In the genomic region with DNA sequence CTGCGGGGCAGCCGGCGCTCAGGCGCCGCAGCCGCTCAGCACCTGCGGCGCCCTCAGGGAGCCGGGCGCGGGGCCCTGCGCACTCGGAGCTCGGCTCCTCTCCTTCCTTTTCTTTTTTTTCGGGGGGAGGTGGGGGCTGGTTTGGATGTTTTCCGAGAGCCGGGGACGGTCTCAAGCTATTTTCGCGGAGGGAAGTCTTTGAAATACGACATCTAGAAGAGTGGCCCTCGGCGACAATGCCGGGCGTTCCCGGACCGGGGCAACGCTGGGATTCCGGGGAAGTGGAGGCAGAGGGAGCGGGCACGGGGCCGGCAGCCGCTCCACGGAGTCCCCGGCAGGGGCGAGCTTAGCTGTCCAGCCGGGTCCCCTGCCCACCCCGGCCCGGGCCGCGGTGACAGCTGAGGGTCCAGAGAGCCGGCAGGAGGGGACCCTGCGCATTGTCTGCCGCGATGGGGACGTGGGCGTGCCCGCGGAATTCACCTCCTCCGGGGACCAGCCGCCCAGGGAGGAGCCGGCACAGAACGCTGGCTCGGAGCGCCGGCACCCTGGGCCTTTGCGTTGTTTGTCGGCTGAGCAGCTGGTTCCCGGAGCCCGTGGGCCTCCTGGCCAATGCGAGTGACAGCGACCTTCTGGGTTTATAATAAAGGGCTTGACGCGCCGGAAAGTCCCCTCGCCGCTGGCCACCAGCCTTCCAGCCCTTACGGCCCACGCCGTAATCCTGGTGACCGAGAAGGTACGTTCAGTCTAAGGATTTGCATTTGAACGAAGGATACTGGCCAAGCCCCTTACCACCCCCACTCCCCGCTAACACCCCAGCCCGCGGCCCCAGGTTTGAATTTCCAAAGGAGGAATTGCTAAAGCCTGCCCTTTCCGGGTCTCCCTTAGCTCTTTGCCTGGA, we compare ENCODE assay signal across 9 cellular contexts. TPM values are rescaled to one million over a fixed set of nuclear protein-coding genes. Genes with fewer than 3 reads are reported as not detected.
DNase-seq lines count a peak whose midpoint lies in the region; ATAC-seq, FAIRE-seq and TF ChIP-seq lines count a peak whose summit lies in the region.
"Had no signal": no experiment of that assay in that cellular context is flagged by ENCODE, and none has a peak within 500 bp of the region (broad histone marks: within the 10 kb centered on the region; RNA-seq: fewer than 3 reads in every experiment).

No MANE protein-coding gene starts in this region.

- no peaks in the 10 kb centered on the region for H3K36me3 ChIP-seq in hepatocyte (replicated peaks; ENCODE audit: insufficient read depth, low read depth)

- WGBS in hepatocyte (ENCODE audit: low lambda C conversion rate, missing lambda C conversion rate): 1% methylated on average over 61 of the region's 77 CpGs

- peaks cover 42% of the 10 kb centered on the region for H3K79me2 ChIP-seq in hepatocyte

- peaks cover 35% of the 10 kb centered on the region for H3K4me1 Mint-ChIP-seq in activated naive CD8-positive, alpha-beta T cell (ENCODE audit: low read depth)

- peak overlapping the region; percentile 97 for H3K4me2 ChIP-seq in hepatocyte

- H3K9me3 Mint-ChIP-seq in activated naive CD8-positive, alpha-beta T cell (ENCODE audit: low read depth): no peaks in the 10 kb centered on the region

- H4K20me1 ChIP-seq in hepatocyte (ENCODE audit: insufficient read depth, poor library complexity, severe bottlenecking): no peaks in the 10 kb centered on the region

- H3K4me3 ChIP-seq in hepatocyte (peak overlapping the region; percentile 76), skin epidermis (peak overlapping the region; percentile 56 to 88 (median 67))

- no peaks in the 10 kb centered on the region for H3K27me3 Mint-ChIP-seq in activated naive CD8-positive, alpha-beta T cell

- TF ChIP-seq CTCF in RWPE1 (conservative IDR thresholded peaks at IDR 0.05; ENCODE audit: low read depth) (no peak), hepatocyte (IDR thresholded peaks at IDR 0.05; ENCODE audit: poor library complexity) (no peak)

- no peaks in the 10 kb centered on the region for H3K9me2 ChIP-seq in hepatocyte (replicated peaks; ENCODE audit: insufficient read depth)

- peak; percentile 42 for ATAC-seq in HG03039 (IDR thresholded peaks at IDR 0.05; ENCODE audit: unreplicated experiment)
- no peak for ATAC-seq in GM18870 (IDR thresholded peaks at IDR 0.05; ENCODE audit: unreplicated experiment)

- FAIRE-seq in GM18507 (lab: Jason Lieb, UNC): peak; percentile 73

- POLR2A ChIA-PET in RWPE1 (lab: Yijun Ruan, JAX; ENCODE audit: low non-redundant PET): interaction anchor here (0.5 kb wide), 1 partner anchor 684 kb away, joined by 3 read pairs; no protein-coding TSS in a partner anchor

- no peaks in the 10 kb centered on the region for H3K9me3 ChIP-seq in hepatocyte (ENCODE audit: low read depth)

- peak overlapping the region; percentile 90 for H3K4me3 Mint-ChIP-seq in activated naive CD8-positive, alpha-beta T cell

- CTCF ChIA-PET in RWPE1 (lab: Yijun Ruan, JAX): interaction anchor here (0.6 to 1.0 kb wide), 3 partner anchors 10 to 205 kb away, joined by 3 to 6 read pairs (median 3); no protein-coding TSS in a partner anchor

- H3K4me1 ChIP-seq in hepatocyte (ENCODE audit: insufficient read depth): peaks cover 35% of the 10 kb centered on the region

- peak overlapping the region; percentile 18 for H3K27ac Mint-ChIP-seq in activated naive CD8-positive, alpha-beta T cell

- H3K27ac ChIP-seq in RWPE1 (no peak overlapping the region), hepatocyte (peak overlapping the region; percentile 75), skin epidermis (peak overlapping the region in 18 of 21 experiments; percentile 14 to 92 (median 76))

- peaks cover 13% of the 10 kb centered on the region for H3K36me3 Mint-ChIP-seq in activated naive CD8-positive, alpha-beta T cell

- H2AFZ ChIP-seq in hepatocyte: peak overlapping the region; percentile 91

- no peaks in the 10 kb centered on the region for H3K27me3 ChIP-seq in hepatocyte

- DNase-seq in GM18507 (ENCODE audit: extremely low spot score, insufficient read length, low read depth) (no peak), RWPE1 (ENCODE audit: low spot score) (peak; percentile 38), hepatocyte (ENCODE audit: low spot score) (peak; percentile 69), epidermal melanocyte (ENCODE audit: insufficient read length, low spot score) (no peak)

RNA-seq across cellular contexts. Expression of a gene that starts 0.6 kb away (rescaled TPM):
- 13.1 and 17.9 TPM in 2 replicates for total RNA-seq in hepatocyte
- polyA plus RNA-seq in hepatocyte: 18.5 and 26.9 TPM in 2 replicates

RNA-seq across cellular contexts. Expression of a gene that starts 18.2 kb away (rescaled TPM):
- total RNA-seq in hepatocyte: 0.60 and 1.3 TPM in 2 replicates
- polyA plus RNA-seq in hepatocyte: 1.8 and 3.0 TPM in 2 replicates
- total RNA-seq: glomerular endothelial cell had no signal

Comparison
In these comparisons a context has a peak if more than half of its experiments do, and no peak if none do; other contexts are left out.
1. DNase-seq: peak in RWPE1 (single experiment) and hepatocyte (single experiment); none in GM18507 (single experiment) and epidermal melanocyte (single experiment).